Comparison of ENCODE assay signal across 16 cellular contexts in genomic region chr3:52526151-52526561, GRCh38. TPM values are rescaled to one million over a fixed set of nuclear protein-coding genes. Genes with fewer than 3 reads are reported as not detected.
DNase-seq lines count a peak whose midpoint lies in the region; ATAC-seq and TF ChIP-seq lines count a peak whose summit lies in the region.
"Had no signal": no experiment of that assay in that cellular context is flagged by ENCODE, and none has a peak within 500 bp of the region (broad histone marks: within the 10 kb centered on the region; RNA-seq: fewer than 3 reads in every experiment).

No MANE protein-coding gene starts in this region.

- H3K4me2 ChIP-seq in SK-N-SH, result no peak overlapping the region
- H3K4me2 ChIP-seq: A549 had no signal

- POLR2A ChIA-PET in SK-N-SH (lab: Yijun Ruan, JAX), result interaction anchor here (0.8 kb wide), 2 partner anchors 7 to 37 kb away, joined by 3 to 5 read pairs; no protein-coding TSS in a partner anchor

- peaks cover 22% of the 10 kb centered on the region for H3K79me2 ChIP-seq in SK-N-SH (ENCODE audit: insufficient read depth)

- H3K9me3 ChIP-seq in SK-N-SH, result no peaks in the 10 kb centered on the region
- no peaks in the 10 kb centered on the region for H3K9me3 ChIP-seq in esophagus (ENCODE audit: control insufficient read depth in 2 of 2, insufficient read depth in 1 of 2, low read depth in 1 of 2, low read length in 1 of 2)
- no peaks in the 10 kb centered on the region for H3K9me3 ChIP-seq in lung (ENCODE audit: control insufficient read depth in 2 of 2, insufficient read depth in 1 of 2, low read length in 1 of 2)
- H3K9me3 ChIP-seq: A549 had no signal

- in situ Hi-C loops in ACHN (cut with HindIII; ENCODE audit: low pct_ligation_motif_present, low pct_unique_long_range_greater_than_20kb, low sequenced_read_pairs), result no loop called here

- TF ChIP-seq RAD21 in SK-N-SH (IDR thresholded peaks at IDR 0.05; ENCODE audit: low read length), result no peak

- WGBS in SK-N-SH (ENCODE audit: low lambda C conversion rate), result 95% methylated on average over 5 of the region's 5 CpGs
- WGBS in esophagus, 2 donors, result 63 to 83% methylated on average over 5 of the region's 5 CpGs
- 66 to 97% methylated on average over 5 of the region's 5 CpGs for WGBS in lung, 2 donors

- H3K36me3 ChIP-seq in SK-N-SH (replicated peaks in 1 of 2; ENCODE audit: control insufficient read depth in 1 of 2, insufficient read depth in 2 of 2, low read length in 1 of 2) (peaks cover 19 to 50% of the 10 kb centered on the region in 2 experiments), esophagus (ENCODE audit: control insufficient read depth in 2 of 2, insufficient read depth in 2 of 2, low read length in 1 of 2) (peaks cover 0 to 44% of the 10 kb centered on the region in 2 donors), lung (ENCODE audit: control insufficient read depth in 2 of 2, insufficient read depth in 2 of 2, low read length in 2 of 2) (peaks cover 0 to 32% of the 10 kb centered on the region in 2 donors)

- no peaks in the 10 kb centered on the region for H3K27me3 Mint-ChIP-seq in type B pancreatic cell
- H3K27me3 Mint-ChIP-seq: activated CD4-positive, alpha-beta T cell treated with anti-CD3 and anti-CD28 coated beads, Interleukin-2, amount 10 ng/mL, durations not matched to agents 7 days and 5 days; activated naive CD4-positive, alpha-beta T cell treated with anti-CD3 and anti-CD28 coated beads, Interleukin-2, amount 50 U/mL, for 24 hours; T-helper 17 cell had no signal

- peaks cover 17% of the 10 kb centered on the region for H4K20me1 ChIP-seq in SK-N-SH (ENCODE audit: insufficient read depth)

- no peak overlapping the region for H3K4me3 Mint-ChIP-seq in type B pancreatic cell
- H3K4me3 Mint-ChIP-seq: activated CD4-positive, alpha-beta T cell treated with anti-CD3 and anti-CD28 coated beads, Interleukin-2, amount 10 ng/mL, durations not matched to agents 7 days and 5 days; activated naive CD4-positive, alpha-beta T cell treated with anti-CD3 and anti-CD28 coated beads, Interleukin-2, amount 50 U/mL, for 24 hours; T-helper 17 cell had no signal

- peaks cover 14 to 67% of the 10 kb centered on the region in 2 experiments for H3K4me1 ChIP-seq in SK-N-SH (ENCODE audit: control insufficient read depth in 1 of 2, insufficient read depth in 2 of 2, low read depth in 1 of 2, low read length in 1 of 2)
- H3K4me1 ChIP-seq in esophagus (ENCODE audit: control insufficient read depth in 2 of 2, insufficient read depth in 2 of 2, low read length in 1 of 2), result peaks cover 15 to 52% of the 10 kb centered on the region in 2 donors
- peaks cover 17 to 28% of the 10 kb centered on the region in 2 donors for H3K4me1 ChIP-seq in lung (ENCODE audit: control insufficient read depth in 2 of 2, insufficient read depth in 2 of 2, low read length in 2 of 2)
- H3K4me1 ChIP-seq: A549 had no signal

- no peaks in the 10 kb centered on the region for H3K27me3 ChIP-seq in SK-N-SH (ENCODE audit: insufficient read depth)
- no peaks in the 10 kb centered on the region for H3K27me3 ChIP-seq in esophagus (ENCODE audit: control insufficient read depth in 1 of 2, insufficient read depth in 2 of 2, low read length in 2 of 2)
- no peaks in the 10 kb centered on the region for H3K27me3 ChIP-seq in lung (ENCODE audit: control insufficient read depth, insufficient read depth)

- no peaks in the 10 kb centered on the region for H3K9me2 ChIP-seq in SK-N-SH

- TF ChIP-seq EP300 in SK-N-SH (IDR thresholded peaks at IDR 0.05; ENCODE audit: borderline replicate concordance in 1 of 2, low read depth in 1 of 2, low read length in 1 of 2), result no peak

- H3K4me3 ChIP-seq in SK-N-SH (ENCODE audit: low read depth in 2 of 2, low read length in 1 of 2), result no peak overlapping the region
- H3K4me3 ChIP-seq in esophagus (ENCODE audit: low read depth in 1 of 2, low read length in 2 of 2), result no peak overlapping the region
- no peak overlapping the region for H3K4me3 ChIP-seq in lung
- H3K4me3 ChIP-seq: A549 had no signal

- peak overlapping the region; percentile 61 for H3K27ac Mint-ChIP-seq in type B pancreatic cell
- H3K27ac Mint-ChIP-seq: activated CD4-positive, alpha-beta T cell treated with anti-CD3 and anti-CD28 coated beads, Interleukin-2, amount 10 ng/mL, durations not matched to agents 7 days and 5 days; activated naive CD4-positive, alpha-beta T cell treated with anti-CD3 and anti-CD28 coated beads, Interleukin-2, amount 50 U/mL, for 24 hours had no signal

- no peak overlapping the region for H2AFZ ChIP-seq in SK-N-SH (ENCODE audit: low read depth)

- ATAC-seq in SK-N-SH treated with all-trans-retinoic acid at 6 μM for 48 hours (no peak), lung (ENCODE audit: insufficient read depth, low FRiP score) (peak; percentile 7)
- ATAC-seq: A549, T-helper 17 cell had no signal

- DNase-seq in SK-N-SH, result peak; percentile 23
- DNase-seq in lung (ENCODE audit: low spot score), result peak; percentile 64
- no peak for DNase-seq in type B pancreatic cell (ENCODE audit: extremely low spot score, unreplicated experiment)
- DNase-seq in DMS153 (lab: John Stamatoyannopoulos, UW), result no peak
- no peak for DNase-seq in ACHN
- no peak for DNase-seq in NCI-H1417 (lab: John Stamatoyannopoulos, UW)
- DNase-seq: activated CD4-positive, alpha-beta T cell treated with anti-CD3 and anti-CD28 coated beads, Interleukin-2, amount 10 ng/mL, durations not matched to agents 7 days and 5 days; effector CD4-positive, alpha-beta T cell; hippocampal formation; substantia nigra had no signal

- H3K27ac ChIP-seq in SK-N-SH (ENCODE audit: low read depth in 2 of 2, low read length in 1 of 2) (peak overlapping the region in 1 of 2 experiments; percentile 3; a peak in 1 of 4 replicates), esophagus (ENCODE audit: low read depth in 2 of 2, low read length in 1 of 2) (peak overlapping the region; percentile 88 to 94), lung (ENCODE audit: low read depth in 1 of 2, low read length in 1 of 2) (peak overlapping the region in 1 of 2 donors; percentile 89)
- H3K27ac ChIP-seq: A549, HL-60 had no signal

- no peaks in the 10 kb centered on the region for H3K9me3 Mint-ChIP-seq in type B pancreatic cell
- H3K9me3 Mint-ChIP-seq: activated CD4-positive, alpha-beta T cell treated with anti-CD3 and anti-CD28 coated beads, Interleukin-2, amount 10 ng/mL, durations not matched to agents 7 days and 5 days; activated naive CD4-positive, alpha-beta T cell treated with anti-CD3 and anti-CD28 coated beads, Interleukin-2, amount 50 U/mL, for 24 hours had no signal

- H3K4me1 Mint-ChIP-seq in type B pancreatic cell (ENCODE audit: unreplicated experiment), result peaks cover 7% of the 10 kb centered on the region
- H3K4me1 Mint-ChIP-seq: activated CD4-positive, alpha-beta T cell treated with anti-CD3 and anti-CD28 coated beads, Interleukin-2, amount 10 ng/mL, durations not matched to agents 7 days and 5 days; activated naive CD4-positive, alpha-beta T cell treated with anti-CD3 and anti-CD28 coated beads, Interleukin-2, amount 50 U/mL, for 24 hours; T-helper 17 cell had no signal

- H3F3A ChIP-seq in SK-N-SH (replicated peaks; ENCODE audit: insufficient read depth), result no peaks in the 10 kb centered on the region

- CTCF ChIA-PET in SK-N-SH (lab: Yijun Ruan, JAX), result interaction anchor here (0.8 to 2.9 kb wide), 4 partner anchors 10 to 55 kb away, joined by 4 to 13 read pairs (median 5); partner anchors contain the start of gene UQCC5

- H3K36me3 Mint-ChIP-seq in type B pancreatic cell, result peaks cover 10% of the 10 kb centered on the region
- H3K36me3 Mint-ChIP-seq: activated naive CD4-positive, alpha-beta T cell treated with anti-CD3 and anti-CD28 coated beads, Interleukin-2, amount 50 U/mL, for 24 hours had no signal

- no peak overlapping the region for H3K9ac ChIP-seq in SK-N-SH

- TF ChIP-seq CTCF in SK-N-SH (IDR thresholded peaks at IDR 0.05) (no peak), lung (IDR thresholded peaks at IDR 0.05; ENCODE audit: control extremely low read depth, extremely low read depth) (no peak), type B pancreatic cell (conservative IDR thresholded peaks at IDR 0.05) (no peak)

TF ChIP-seq in SK-N-SH, 30 proteins besides CTCF, POLR2A, EP300 and RAD21 (continues in another document):
- no peak for TF ChIP-seq FOXJ3 (CRISPR knock-in tag; IDR thresholded peaks at IDR 0.05)
- TF ChIP-seq SMC3 (IDR thresholded peaks at IDR 0.05; ENCODE audit: low read depth, low read length), result no peak

TF ChIP-seq in SK-N-SH treated with all-trans-retinoic acid at 6 μM for 48 hours, 23 proteins besides CTCF, POLR2A, EP300 and RAD21 (continues in another document):
- no peak for TF ChIP-seq PPARA (CRISPR knock-in tag; IDR thresholded peaks at IDR 0.05; ENCODE audit: borderline replicate concordance)

RNA-seq across cellular contexts. Expression of gene NT5DC2, which starts 7.5 kb away (rescaled TPM):
- polyA plus RNA-seq in SK-N-SH (2012; rRNA removed) (93.9 and 113 TPM in 2 replicates), esophagus (10 to 100 TPM; 81.7 to 93.7 TPM), lung (10 to 100 TPM; 50.0 to 52.5 TPM)
- polyA plus RNA-seq in SK-N-SH (2012; cell fraction: cytosol; rRNA removed), result 67.9 and 104 TPM in 2 replicates
- polyA plus RNA-seq in SK-N-SH (2012; cell fraction: nucleus; rRNA removed), result 140 and 176 TPM in 2 replicates
- total RNA-seq in lung (10 to 100 TPM; 32.7 to 85.6 TPM), type B pancreatic cell (ENCODE audit: low replicate concordance) (105 and 231 TPM in 2 replicates)

RNA-seq across cellular contexts. Expression of gene UQCC5, which starts 10.2 kb away (rescaled TPM):
- 43.8 and 124 TPM in 2 replicates for polyA plus RNA-seq in SK-N-SH (2012; rRNA removed)
- 66.8 and 89.4 TPM in 2 replicates for polyA plus RNA-seq in SK-N-SH (2012; cell fraction: cytosol; rRNA removed)
- polyA plus RNA-seq in SK-N-SH (2012; cell fraction: nucleus; rRNA removed), result 25.8 and 41.7 TPM in 2 replicates
- polyA plus RNA-seq in esophagus, result 10 to 100 TPM; 20.9 to 37.7 TPM
- 10 to 100 TPM in 1 of 2 donors, 1 to 10 TPM in 1; 3.1 to 32.0 TPM for total RNA-seq in lung
- polyA plus RNA-seq in lung, result 100 to 1,000 TPM in 1 of 2 donors, 10 to 100 TPM in 1; 19.7 to 104 TPM
- total RNA-seq in type B pancreatic cell (ENCODE audit: low replicate concordance), result 19.0 and 22.8 TPM in 2 replicates

RNA-seq across cellular contexts. Expression of gene STAB1, which starts 31.0 kb away (rescaled TPM):
- 0.03 and 0.05 TPM in 2 replicates for polyA plus RNA-seq in SK-N-SH (2012; rRNA removed)
- 0.01 TPM in 2 replicates for polyA plus RNA-seq in SK-N-SH (2012; cell fraction: cytosol; rRNA removed)
- 0.12 and 0.32 TPM in 2 replicates for polyA plus RNA-seq in SK-N-SH (2012; cell fraction: nucleus; rRNA removed)
- 10 to 100 TPM; 30.5 to 39.0 TPM for polyA plus RNA-seq in esophagus
- total RNA-seq in lung, result 100 to 1,000 TPM in 1 of 2 donors, 10 to 100 TPM in 1; 53.1 to 205 TPM
- polyA plus RNA-seq in lung, result 100 to 1,000 TPM; 182 to 220 TPM
- 0.12 TPM in 1 of 2 replicates, not detected in the other for total RNA-seq in type B pancreatic cell (ENCODE audit: low replicate concordance)
- polyA plus RNA-seq: A549 had no signal

Comparison
In these comparisons a context has a peak if more than half of its experiments do, and no peak if none do; other contexts are left out.
1. DNase-seq: peak in SK-N-SH (single experiment) and lung (single experiment); none in type B pancreatic cell (single experiment), DMS153 (single experiment), ACHN (single experiment) and NCI-H1417 (0 of 3).
2. RNA of gene STAB1, which starts 31.0 kb away (polyA plus RNA-seq): 182 to 220 TPM in lung and 30.5 to 39.0 TPM in esophagus; 0.01 to 0.32 TPM in SK-N-SH; every median in the first group is over 10 times any median in the second.